ENCODE assay signal across 13 cellular contexts in the genomic region with DNA sequence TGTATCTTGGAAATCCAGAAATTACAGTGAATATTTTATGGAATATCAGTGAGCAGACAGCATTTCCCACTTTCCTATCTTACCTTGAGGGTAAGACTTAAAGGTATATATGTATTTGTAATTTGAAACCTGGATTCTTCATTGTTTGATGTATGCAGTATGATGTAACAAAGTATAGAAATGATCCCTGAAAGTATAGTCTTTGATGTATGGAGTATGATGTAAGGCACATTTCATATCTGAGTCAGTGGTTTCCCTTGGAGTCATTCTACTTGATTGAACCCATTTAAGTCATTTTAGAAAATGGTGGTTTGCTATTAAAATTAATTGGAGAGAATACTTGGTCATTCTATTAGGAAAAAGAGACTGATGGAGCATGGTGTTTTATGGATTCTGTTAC. TPM values are rescaled to one million over a fixed set of nuclear protein-coding genes. Genes with fewer than 3 reads are reported as not detected.
A peak's percentile ranks its signal among the peaks of the same experiment; 100 is the strongest.
DNase-seq lines count a peak whose midpoint lies in the region; ATAC-seq and TF ChIP-seq lines count a peak whose summit lies in the region.
"Had no signal": no experiment of that assay in that cellular context is flagged by ENCODE, and none has a peak within 500 bp of the region (broad histone marks: within the 10 kb centered on the region; RNA-seq: fewer than 3 reads in every experiment).

No MANE protein-coding gene starts in this region.

- CTCF ChIA-PET in T-cell (lab: Charles Lee) = interaction anchor here in 1 of 2 donors (1.3 kb wide), 1 partner anchor 174 kb away, joined by 4 read pairs; no protein-coding TSS in a partner anchor

- H4K20me1 ChIP-seq in hepatocyte (ENCODE audit: insufficient read depth, poor library complexity, severe bottlenecking) = no peaks in the 10 kb centered on the region

- peaks cover 45% of the 10 kb centered on the region for H3K36me3 Mint-ChIP-seq in stimulated activated naive CD8-positive, alpha-beta T cell treated with anti-CD3 and anti-CD28 coated beads, Interleukin-15, Interleukin-2, amounts not matched to agents 100 ng/mL and 50 ng/mL, for 24 hours (ENCODE audit: low read depth)
- H3K36me3 Mint-ChIP-seq in T-cell = peaks cover 21% of the 10 kb centered on the region

- no peak for ATAC-seq in stimulated activated naive CD8-positive, alpha-beta T cell treated with anti-CD3 and anti-CD28 coated beads, Interleukin-15, Interleukin-2, amounts not matched to agents 100 U/mL and 50 U/mL, for 24 hours
- ATAC-seq in T-cell (replicated peaks in 1 of 4) (no peak), HG02798 (IDR thresholded peaks at IDR 0.05; ENCODE audit: poor library complexity, unreplicated experiment) (no peak)

- peak overlapping the region; percentile 23 for H3K27ac ChIP-seq in epithelial cell of prostate
- no peak overlapping the region for H3K27ac ChIP-seq in hepatocyte
- no peak overlapping the region for H3K27ac ChIP-seq in tibial artery
- H3K27ac ChIP-seq: C4-2B had no signal

- no peak overlapping the region for H3K4me3 ChIP-seq in hepatocyte
- H3K4me3 ChIP-seq in tibial artery = no peak overlapping the region

- no peaks in the 10 kb centered on the region for H3K9me2 ChIP-seq in hepatocyte (replicated peaks; ENCODE audit: insufficient read depth)

- intact Hi-C loops in tibial artery (cut with DNase I; ENCODE audit: low total_unique reads) = no loop called here

- H3K9me3 ChIP-seq in hepatocyte (ENCODE audit: low read depth) = no peaks in the 10 kb centered on the region
- no peaks in the 10 kb centered on the region for H3K9me3 ChIP-seq in tibial artery

- peak overlapping the region; percentile 44 for H3K4me3 Mint-ChIP-seq in stimulated activated naive CD8-positive, alpha-beta T cell treated with anti-CD3 and anti-CD28 coated beads, Interleukin-15, Interleukin-2, amounts not matched to agents 100 ng/mL and 50 ng/mL, for 24 hours
- H3K4me3 Mint-ChIP-seq in T-cell = peak overlapping the region in 1 of 3 donors; percentile 56

- DNase-seq in stimulated activated naive CD8-positive, alpha-beta T cell treated with anti-CD3 and anti-CD28 coated beads, Interleukin-15, Interleukin-2, amounts not matched to agents 100 U/mL and 50 U/mL, for 24 hours = no peak
- no peak for DNase-seq in T-cell
- no peak for DNase-seq in epithelial cell of prostate (ENCODE audit: low read depth, low spot score)
- no peak for DNase-seq in hepatocyte (ENCODE audit: low spot score)
- no peak for DNase-seq in NCI-H1417 treated with DMSO at 0.1 percent for 48 hours (lab: John Stamatoyannopoulos, UW)
- no peak for DNase-seq in tibial artery
- DNase-seq: GDM1, islet precursor cell, NCI-H1092, NCI-H446 treated with DMSO at 0.1 percent for 48 hours had no signal

- no peaks in the 10 kb centered on the region for H3K9me3 Mint-ChIP-seq in stimulated activated naive CD8-positive, alpha-beta T cell treated with anti-CD3 and anti-CD28 coated beads, Interleukin-15, Interleukin-2, amounts not matched to agents 100 ng/mL and 50 ng/mL, for 24 hours
- no peaks in the 10 kb centered on the region for H3K9me3 Mint-ChIP-seq in T-cell

- no peaks in the 10 kb centered on the region for H3K27me3 Mint-ChIP-seq in stimulated activated naive CD8-positive, alpha-beta T cell treated with anti-CD3 and anti-CD28 coated beads, Interleukin-15, Interleukin-2, amounts not matched to agents 100 ng/mL and 50 ng/mL, for 24 hours
- no peaks in the 10 kb centered on the region for H3K27me3 Mint-ChIP-seq in T-cell

- no peak overlapping the region for H2AFZ ChIP-seq in hepatocyte

- H3K4me1 Mint-ChIP-seq in stimulated activated naive CD8-positive, alpha-beta T cell treated with anti-CD3 and anti-CD28 coated beads, Interleukin-15, Interleukin-2, amounts not matched to agents 100 ng/mL and 50 ng/mL, for 24 hours (ENCODE audit: low read depth) = peaks cover 85% of the 10 kb centered on the region
- H3K4me1 Mint-ChIP-seq in T-cell = peaks cover 77 to 86% (median 82%) of the 10 kb centered on the region in 3 donors

- H3K4me1 ChIP-seq in hepatocyte (ENCODE audit: insufficient read depth) (no peaks in the 10 kb centered on the region), tibial artery (peaks cover 0 to 13% (median 0%) of the 10 kb centered on the region in 4 donors)

- H3K4me2 ChIP-seq in hepatocyte = no peak overlapping the region

- H3K79me2 ChIP-seq in hepatocyte = no peaks in the 10 kb centered on the region

- peak overlapping the region; percentile 81 for H3K27ac Mint-ChIP-seq in stimulated activated naive CD8-positive, alpha-beta T cell treated with anti-CD3 and anti-CD28 coated beads, Interleukin-15, Interleukin-2, amounts not matched to agents 100 ng/mL and 50 ng/mL, for 24 hours
- H3K27ac Mint-ChIP-seq in T-cell = peak overlapping the region; percentile 87 to 94

- POLR2A ChIA-PET in T-cell (lab: Charles Lee) = interaction anchor here in 1 of 2 donors (1.1 kb wide), 2 partner anchors 9 to 53 kb away, joined by 3 read pairs; no protein-coding TSS in a partner anchor

- H3K36me3 ChIP-seq in hepatocyte (replicated peaks; ENCODE audit: insufficient read depth, low read depth) = no peaks in the 10 kb centered on the region
- peaks cover 20 to 41% (median 38%) of the 10 kb centered on the region in 3 donors for H3K36me3 ChIP-seq in tibial artery

- TF ChIP-seq CTCF in hepatocyte (IDR thresholded peaks at IDR 0.05; ENCODE audit: poor library complexity) = no peak
- TF ChIP-seq CTCF in tibial artery (IDR thresholded peaks at IDR 0.05) = no peak

- H3K27me3 ChIP-seq in hepatocyte (no peaks in the 10 kb centered on the region), tibial artery (no peaks in the 10 kb centered on the region)

RNA-seq across cellular contexts. Expression of a gene that starts 10.1 kb away (rescaled TPM):
- total RNA-seq in T-cell (10 to 100 TPM; 50.9 to 81.8 (median 60.5) TPM), hepatocyte (58.8 and 64.7 TPM in 2 replicates)
- 51.6 and 53.1 TPM in 2 replicates for polyA plus RNA-seq in hepatocyte

RNA-seq across cellular contexts. Expression of a gene that starts 33.0 kb away (rescaled TPM):
- total RNA-seq in T-cell (10 to 100 TPM in 1 of 5 donors, 1 to 10 TPM in 4; 4.4 to 10.5 (median 7.0) TPM), hepatocyte (0.44 TPM in 1 of 2 replicates, not detected in the other)
- 0.06 and 0.17 TPM in 2 replicates for polyA plus RNA-seq in hepatocyte

RNA-seq across cellular contexts. Expression of a gene that starts 33.4 kb away (rescaled TPM):
- total RNA-seq in T-cell (10 to 100 TPM; 14.5 to 22.9 (median 17.8) TPM), hepatocyte (1.3 and 3.5 TPM in 2 replicates)
- polyA plus RNA-seq in hepatocyte = 1.2 and 1.4 TPM in 2 replicates
